ENCODE assay signal across 11 cellular contexts in the genomic region with DNA sequence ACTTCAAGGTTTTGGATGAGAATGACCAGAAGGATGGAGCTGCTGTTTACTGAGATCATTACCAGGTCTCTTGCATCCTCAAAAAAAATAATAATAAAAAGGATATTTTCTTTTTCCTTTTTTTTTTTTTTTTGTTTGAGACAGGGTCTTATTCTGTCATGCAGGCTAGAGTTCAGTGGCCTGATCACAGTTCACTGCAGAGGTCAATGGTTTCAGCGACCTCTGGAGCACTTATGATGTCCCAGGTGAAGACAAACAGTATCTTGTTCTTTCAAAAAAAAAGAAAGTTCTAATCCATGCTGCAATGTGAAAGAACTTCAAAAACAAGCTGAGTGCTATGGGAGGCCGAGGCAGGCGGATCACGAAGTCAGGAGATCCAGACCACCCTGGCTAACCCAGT.
"Had no signal": no experiment of that assay in that cellular context is flagged by ENCODE, and none has a peak within 500 bp of the region (broad histone marks: within the 10 kb centered on the region; RNA-seq: fewer than 3 reads in every experiment).

No MANE protein-coding gene starts in this region.

- H3K9ac ChIP-seq: GM23248 had no signal

- H3K4me1 Mint-ChIP-seq: GM23338, H9 had no signal

- H3K4me1 ChIP-seq: HAP-1 had no signal

- H3K36me3 ChIP-seq: HAP-1 had no signal

- H3K27ac ChIP-seq: GM23248 had no signal

- H3K9me3 Mint-ChIP-seq: HFFc6 had no signal

- H3K27ac Mint-ChIP-seq: GM23338, H9, HFFc6 had no signal

- ATAC-seq: GM23338, HCT116 had no signal

- H3K4me3 ChIP-seq: GM23248, GM23338, HAP-1 had no signal

- H2AFZ ChIP-seq: GM23248, GM23338 had no signal

- H3K4me2 ChIP-seq: GM23338 had no signal

- H3K9me3 ChIP-seq: HAP-1 had no signal

- DNase-seq: GM23248, GOT3, H7, H9, HCEC 1CT, HFFc6 had no signal

- FAIRE-seq: H1, H54 had no signal

- H3K4me3 Mint-ChIP-seq: GM23338, H9, HFFc6 had no signal
